ENCODE assay signal across 1 cellular context in the genomic region with DNA sequence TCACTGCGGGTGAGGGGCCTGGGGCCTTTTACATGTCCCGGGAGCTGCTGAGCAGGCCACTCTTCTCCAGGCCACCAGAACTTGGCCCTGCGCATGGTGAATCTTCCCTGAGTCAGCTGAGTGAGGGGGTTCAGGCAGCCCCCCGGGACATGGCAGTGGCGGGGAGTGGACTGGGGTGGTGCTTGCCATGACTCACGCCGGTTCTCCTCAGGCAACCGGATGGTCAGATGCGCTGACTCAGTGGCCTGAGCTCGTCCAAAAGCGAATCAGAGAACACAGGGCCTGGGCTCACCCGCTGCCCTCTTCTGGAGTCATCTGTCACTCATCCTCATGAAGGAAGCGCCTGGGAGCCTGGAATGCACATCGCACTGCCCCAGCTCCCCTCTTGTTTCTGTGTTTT.
TF ChIP-seq lines count a peak whose summit lies in the region.

No MANE protein-coding gene starts in this region.

TF ChIP-seq in A549, 52 proteins besides CTCF, POLR2A, EP300 and RAD21 (continued from another document):
- TF ChIP-seq REST (IDR thresholded peaks at IDR 0.05) (no peak), FOSL2 (IDR thresholded peaks at IDR 0.05) (no peak), FOSL2 (CRISPR knock-in tag; IDR thresholded peaks at IDR 0.05) (no peak), EHF (CRISPR knock-in tag; IDR thresholded peaks at IDR 0.05) (no peak), RNF2 (IDR thresholded peaks at IDR 0.05; ENCODE audit: borderline replicate concordance, low read depth) (no peak), CHD4 (IDR thresholded peaks at IDR 0.05; ENCODE audit: borderline replicate concordance) (no peak), JUN (IDR thresholded peaks at IDR 0.05) (no peak), EHMT2 (IDR thresholded peaks at IDR 0.05; ENCODE audit: low read depth) (no peak), ZSCAN20 (CRISPR knock-in tag; IDR thresholded peaks at IDR 0.05) (no peak)
